Comparison of ENCODE assay signal across 26 cellular contexts in the genomic region with DNA sequence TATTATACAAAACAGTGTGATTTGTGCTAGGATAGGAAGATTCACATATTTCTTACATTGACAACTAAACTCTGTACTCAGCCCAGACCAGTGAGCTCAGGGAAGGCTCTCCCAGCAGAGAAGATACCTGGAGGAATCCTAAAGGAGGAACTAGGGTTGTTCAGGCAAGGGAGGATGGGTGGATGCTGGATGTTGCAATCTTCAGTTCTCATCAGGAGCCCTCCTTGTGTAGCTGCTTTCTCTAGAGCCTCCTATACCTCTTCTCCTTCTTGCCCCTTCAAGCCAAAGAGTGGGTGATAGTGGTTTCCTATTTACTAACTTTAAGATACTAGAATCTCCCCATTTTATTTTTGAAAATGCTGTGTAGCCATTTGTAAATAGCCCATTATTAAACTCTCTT.
"Had no signal": no experiment of that assay in that cellular context is flagged by ENCODE, and none has a peak within 500 bp of the region (broad histone marks: within the 10 kb centered on the region; RNA-seq: fewer than 3 reads in every experiment).

No MANE protein-coding gene starts in this region.

- H3K4me1 ChIP-seq: SJSA1 had no signal

- DNase-seq: activated CD4-positive, alpha-beta memory T cell treated with anti-CD3 and anti-CD28 coated beads, Interleukin-2, amount 10 ng/mL, durations not matched to agents 7 days and 5 days; activated CD4-positive, alpha-beta T cell treated with anti-CD3 and anti-CD28 coated beads for 36 hours; activated CD4-positive, alpha-beta T cell treated with anti-CD3 and anti-CD28 coated beads, Interleukin-2, amount 50 U/mL, for 1 hour; activated gamma-delta T cell; activated naive CD4-positive, alpha-beta T cell treated with anti-CD3 and anti-CD28 coated beads for 36 hours; activated T-cell treated with anti-CD3 and anti-CD28 coated beads for 4 hours; activated T-cell treated with anti-CD3 and anti-CD28 coated beads, Interleukin-2, amount 50 U/mL, for 48 hours; amygdala; cortex of kidney; MG63; NCI-H1105; NCI-H1436; NCI-H1694 treated with DMSO at 0.1 percent for 48 hours; NCI-H2029 treated with DMSO at 0.1 percent for 48 hours; NCI-H345; NCI-H510A; NCI-H526 treated with DMSO at 0.1 percent for 48 hours; NCI-H82; NK-92 treated with Interleukin-12 subunit alpha and Interleukin-12 subunit beta, amount 100 ng/mL, for 24 hours; RPMI8226; T-cell; T-helper 2 cell; T1000; WERI-Rb-1 had no signal

- H3K27ac ChIP-seq: KMS-11, SJSA1, WERI-Rb-1 had no signal

- H3K36me3 ChIP-seq: MG63, SJSA1, WERI-Rb-1 had no signal

- H3K4me2 ChIP-seq: KMS-11 had no signal

- H3K9me3 ChIP-seq: MG63, SJSA1 had no signal

- H3K4me3 ChIP-seq: MG63, SJSA1 had no signal

- H3K27me3 ChIP-seq: MG63 had no signal
